In the genomic region with DNA sequence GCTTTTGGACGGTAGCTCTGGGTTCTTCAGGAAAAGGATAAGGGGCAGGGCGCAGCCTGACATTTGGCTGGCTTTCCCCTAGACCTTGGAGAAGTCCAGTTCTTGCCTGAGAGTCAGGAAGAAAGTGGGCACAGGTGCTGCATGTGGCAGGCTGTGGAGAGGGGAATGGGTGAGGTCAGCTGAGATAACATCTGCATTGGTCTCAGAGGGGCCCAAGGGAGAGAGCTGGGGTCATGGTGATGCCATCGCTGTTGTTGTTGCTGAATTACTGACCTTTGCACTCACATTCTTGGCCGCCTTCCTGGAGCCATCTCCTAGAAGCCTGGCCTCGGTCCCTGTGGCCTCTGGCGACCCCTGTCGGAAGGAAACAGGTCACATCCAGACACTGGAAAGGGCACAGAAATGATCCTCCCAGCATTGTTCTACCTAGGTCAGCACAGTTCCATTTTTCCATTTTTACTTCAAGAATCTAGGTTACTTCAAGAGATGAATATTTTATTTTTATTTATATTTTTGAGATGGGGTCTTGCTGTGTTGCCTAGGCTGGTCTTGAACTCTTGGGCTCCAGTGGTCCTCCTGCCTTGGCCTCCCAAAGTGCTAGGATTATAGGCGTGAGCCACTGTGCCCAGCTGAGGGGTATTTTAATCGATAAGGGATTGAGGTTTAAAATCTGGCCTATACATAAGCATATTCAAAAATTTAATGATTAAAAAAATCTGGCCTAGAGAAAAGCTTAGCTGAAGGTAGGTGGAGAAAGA, we compare ENCODE assay signal across 9 cellular contexts. TPM values are rescaled to one million over a fixed set of nuclear protein-coding genes. Genes with fewer than 3 reads are reported as not detected.
A peak's percentile ranks its signal among the peaks of the same experiment; 100 is the strongest.
DNase-seq lines count a peak whose midpoint lies in the region; ATAC-seq, FAIRE-seq and TF ChIP-seq lines count a peak whose summit lies in the region.
"Had no signal": no experiment of that assay in that cellular context is flagged by ENCODE, and none has a peak within 500 bp of the region (broad histone marks: within the 10 kb centered on the region; RNA-seq: fewer than 3 reads in every experiment).

No MANE protein-coding gene starts in this region.

- TF ChIP-seq CTCF in MM.1S (IDR thresholded peaks at IDR 0.05; ENCODE audit: low read length) (peak; percentile 93), VCaP (conservative IDR thresholded peaks at IDR 0.05) (peak; percentile 50), bronchial epithelial cell (IDR thresholded peaks at IDR 0.05; ENCODE audit: insufficient read depth, low read length, severe bottlenecking) (peak; percentile 84)

- peak overlapping the region; percentile 83 for H2AFZ ChIP-seq in MM.1S (ENCODE audit: low read length)

- no peaks in the 10 kb centered on the region for H3K27me3 ChIP-seq in MM.1S (replicated peaks; ENCODE audit: insufficient read depth, low read length)
- no peaks in the 10 kb centered on the region for H3K27me3 ChIP-seq in bronchial epithelial cell (ENCODE audit: control insufficient read depth, insufficient read depth, low read length)

- H3K36me3 ChIP-seq in MM.1S (replicated peaks; ENCODE audit: insufficient read depth, low read length) (no peaks in the 10 kb centered on the region), bronchial epithelial cell (ENCODE audit: control insufficient read depth, insufficient read depth, low read length) (no peaks in the 10 kb centered on the region)

- H3K27ac ChIP-seq in MM.1S (ENCODE audit: low read length) (no peak overlapping the region), VCaP (no peak overlapping the region)

- no peaks in the 10 kb centered on the region for H3K79me2 ChIP-seq in MM.1S (ENCODE audit: low read length)

- no peak overlapping the region for H3K9ac ChIP-seq in MM.1S (ENCODE audit: low read length)

- no peaks in the 10 kb centered on the region for H3F3A ChIP-seq in MM.1S (ENCODE audit: insufficient read depth, low read length)

- H4K20me1 ChIP-seq in MM.1S (ENCODE audit: insufficient read depth, low read length) = no peaks in the 10 kb centered on the region

- intact Hi-C loops in left colon (cut with DNase I, micrococcal nuclease) = no loop called here

- H3K4me1 ChIP-seq in MM.1S (ENCODE audit: low read length) = peaks cover 5% of the 10 kb centered on the region; the same call in 1 of the 2 replicates

- peak overlapping the region; percentile 35; the same call in 1 of the 2 replicates for H3K4me2 ChIP-seq in MM.1S (ENCODE audit: low read depth, low read length)

- DNase-seq in MM.1S (peak; percentile 68), bronchial epithelial cell (ENCODE audit: low read depth) (peak; percentile 34), left colon (peak; percentile 85 to 95), A172 (ENCODE audit: low spot score) (no peak)
- peak; percentile 65 to 70 for DNase-seq in stimulated activated CD4-positive, alpha-beta T cell treated with anti-CD3 and anti-CD28 coated beads, Interleukin-2, amount 100 ng/mL, for 48 hours

- H3K9me2 ChIP-seq in MM.1S (replicated peaks; ENCODE audit: insufficient read depth, low read length) = no peaks in the 10 kb centered on the region

- H3K4me3 ChIP-seq in MM.1S (ENCODE audit: low read length) = no peak overlapping the region
- no peak overlapping the region for H3K4me3 ChIP-seq in bronchial epithelial cell (ENCODE audit: low read depth, low read length)

- FAIRE-seq in G401.6 (lab: Jason Lieb, UNC) (peak; percentile 78), bronchial epithelial cell (lab: Jason Lieb, UNC) (peak; percentile 80)

- H3K9me3 ChIP-seq in MM.1S (replicated peaks; ENCODE audit: insufficient read depth, low read length) = no peaks in the 10 kb centered on the region

- ATAC-seq in left colon = peak; percentile 94
- no peak for ATAC-seq in HG03342 (IDR thresholded peaks at IDR 0.05; ENCODE audit: unreplicated experiment)

RNA-seq across cellular contexts. Expression of a gene that starts 6.5 kb away (rescaled TPM):
- total RNA-seq in bronchial epithelial cell (7.6 and 8.6 TPM in 2 replicates), left colon (1 to 10 TPM; 7.1 to 9.7 TPM)
- total RNA-seq in A172 (2014; rRNA removed; shearing (Covaris generic)) = 1.2 TPM in 1 of 2 replicates, not detected in the other

RNA-seq across cellular contexts. Expression of a gene that starts 9.1 kb away (rescaled TPM):
- total RNA-seq in bronchial epithelial cell = 1.1 and 5.8 TPM in 2 replicates
- not detected for total RNA-seq in left colon
- not detected in 2 replicates for total RNA-seq in A172 (2014; rRNA removed; shearing (Covaris generic))
- total RNA-seq: activated CD8-positive, alpha-beta memory T cell treated with anti-CD3 and anti-CD28 coated beads for 36 hours had no signal

RNA-seq across cellular contexts. Expression of a gene that starts 43.6 kb away (rescaled TPM):
- total RNA-seq in bronchial epithelial cell (1.7 TPM in 1 of 2 replicates, not detected in the other), left colon (1 to 10 TPM; 4.2 to 5.4 TPM)
- 0.34 and 2.8 TPM in 2 replicates for total RNA-seq in A172 (2014; rRNA removed; shearing (Covaris generic))
- total RNA-seq: activated CD8-positive, alpha-beta memory T cell treated with anti-CD3 and anti-CD28 coated beads for 36 hours had no signal
